Comparison of ENCODE assay signal across 8 cellular contexts in the genomic region with DNA sequence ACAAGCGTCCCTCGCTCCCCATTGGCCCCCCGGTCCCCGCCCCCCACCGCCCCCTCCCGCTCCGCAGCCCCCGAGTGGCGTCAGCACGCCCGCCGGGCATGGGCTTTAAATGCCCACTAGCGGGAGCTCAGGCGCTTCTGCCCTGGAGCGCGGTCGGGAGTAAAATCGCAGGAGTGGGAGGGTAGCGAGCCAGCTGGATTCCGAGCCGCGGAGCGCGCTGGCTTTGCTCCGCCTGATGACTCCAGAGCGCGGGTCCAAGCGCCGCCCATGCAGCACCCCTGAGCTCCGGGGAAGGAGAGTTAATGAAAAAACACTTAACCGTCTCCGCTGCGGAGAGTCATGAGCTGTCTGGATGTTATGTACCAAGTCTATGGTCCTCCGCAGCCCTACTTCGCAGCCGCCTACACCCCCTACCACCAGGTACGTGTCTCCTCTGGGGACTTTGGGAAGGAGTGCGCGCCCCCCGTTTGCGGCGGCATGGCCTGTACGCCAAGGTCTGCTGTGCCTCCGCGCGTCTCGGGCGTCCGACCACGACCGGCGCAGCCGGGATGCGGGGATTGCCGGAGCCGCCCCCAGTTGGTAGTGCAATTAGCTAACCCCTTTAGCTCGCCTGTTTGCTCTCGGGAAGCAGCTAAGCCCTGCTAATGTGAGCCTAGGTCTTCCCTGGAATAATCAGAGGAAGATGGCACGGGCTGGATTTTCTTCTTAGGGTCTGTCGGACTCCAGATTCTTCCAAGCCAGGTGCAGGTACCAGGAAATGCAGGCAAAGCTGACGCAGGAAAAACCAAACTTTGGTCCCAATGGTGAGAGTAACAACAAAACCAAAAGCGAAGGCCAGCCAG. TPM values are rescaled to one million over a fixed set of nuclear protein-coding genes. Genes with fewer than 3 reads are reported as not detected.
DNase-seq lines count a peak whose midpoint lies in the region; ATAC-seq, FAIRE-seq and TF ChIP-seq lines count a peak whose summit lies in the region.

A gene with protein sequence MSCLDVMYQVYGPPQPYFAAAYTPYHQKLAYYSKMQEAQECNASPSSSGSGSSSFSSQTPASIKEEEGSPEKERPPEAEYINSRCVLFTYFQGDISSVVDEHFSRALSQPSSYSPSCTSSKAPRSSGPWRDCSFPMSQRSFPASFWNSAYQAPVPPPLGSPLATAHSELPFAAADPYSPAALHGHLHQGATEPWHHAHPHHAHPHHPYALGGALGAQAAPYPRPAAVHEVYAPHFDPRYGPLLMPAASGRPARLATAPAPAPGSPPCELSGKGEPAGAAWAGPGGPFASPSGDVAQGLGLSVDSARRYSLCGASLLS (plus strand): TSS at position 134 of the 842 bp plus-strand sequence. CDS start 206 bp downstream, at position 340.

- H3K9me3 ChIP-seq in CD8-positive, alpha-beta memory T cell (ENCODE audit: low read length): no peaks in the 10 kb centered on the region
- H3K9me3 ChIP-seq in transverse colon: no peaks in the 10 kb centered on the region

- TF ChIP-seq POLR2A in transverse colon (IDR thresholded peaks at IDR 0.05) (no peak), GM12891 (IDR thresholded peaks at IDR 0.05; ENCODE audit: low read depth, low read length) (no peak)

- DNase-seq in CD8-positive, alpha-beta memory T cell: no peak
- peak; percentile 32 for DNase-seq in H4 (ENCODE audit: low spot score)
- peak; percentile 16 for DNase-seq in NCI-H82 treated with DMSO at 0.1 percent for 48 hours (lab: John Stamatoyannopoulos, UW; ENCODE audit: unreplicated experiment)
- no peak for DNase-seq in effector memory CD8-positive, alpha-beta T cell
- DNase-seq in medulla oblongata (ENCODE audit: extremely low spot score): peak; percentile 59
- peak; percentile 35 for DNase-seq in transverse colon
- DNase-seq in GM12891 (ENCODE audit: insufficient read length, low spot score): no peak
- no peak for DNase-seq in NCI-H128 (lab: John Stamatoyannopoulos, UW; ENCODE audit: unreplicated experiment)

- 4% methylated on average over 50 of the region's 62 CpGs; no CpG with 5 or more reads in 1 of the 2 donors for WGBS in transverse colon (ENCODE audit: low coverage in 1 of 2), 2 donors

- no peaks in the 10 kb centered on the region for H3K36me3 Mint-ChIP-seq in CD8-positive, alpha-beta memory T cell
- no peaks in the 10 kb centered on the region for H3K36me3 Mint-ChIP-seq in effector memory CD8-positive, alpha-beta T cell (ENCODE audit: insufficient read depth)

- in situ Hi-C loops in transverse colon (cut with MboI; ENCODE audit: low pct_ligation_motif_present in 1 of 4, low pct_unique_long_range_greater_than_20kb in 1 of 4, low sequenced_read_pairs in 3 of 4): no loop called here

- peaks cover 13 to 29% (median 16%) of the 10 kb centered on the region in 3 donors for H3K4me1 Mint-ChIP-seq in CD8-positive, alpha-beta memory T cell
- peaks cover 6 to 8% of the 10 kb centered on the region in 2 donors for H3K4me1 Mint-ChIP-seq in effector memory CD8-positive, alpha-beta T cell (ENCODE audit: low read depth in 2 of 2)

- POLR2A ChIA-PET in CD8-positive, alpha-beta memory T cell (lab: Charles Lee): no interaction called here

- H3K36me3 ChIP-seq in CD8-positive, alpha-beta memory T cell (ENCODE audit: insufficient read depth, low read length): no peaks in the 10 kb centered on the region
- no peaks in the 10 kb centered on the region for H3K36me3 ChIP-seq in transverse colon

- peaks cover 30% of the 10 kb centered on the region for H3K27me3 ChIP-seq in CD8-positive, alpha-beta memory T cell (ENCODE audit: insufficient read depth, low read length, poor library complexity, severe bottlenecking)
- H3K27me3 ChIP-seq in transverse colon: peaks cover 100% of the 10 kb centered on the region

- H3K4me1 ChIP-seq in CD8-positive, alpha-beta memory T cell (ENCODE audit: insufficient read depth, low read length): no peaks in the 10 kb centered on the region
- peaks cover 12 to 35% (median 29%) of the 10 kb centered on the region in 4 donors for H3K4me1 ChIP-seq in transverse colon

- H3K27me3 Mint-ChIP-seq in CD8-positive, alpha-beta memory T cell: peaks cover 66 to 77% of the 10 kb centered on the region in 2 donors
- H3K27me3 Mint-ChIP-seq in effector memory CD8-positive, alpha-beta T cell: peaks cover 78 to 85% of the 10 kb centered on the region in 2 donors

- H3K4me3 Mint-ChIP-seq in CD8-positive, alpha-beta memory T cell: peak within 1 kb of the TSS; percentile 52 to 87 (median 64)
- H3K4me3 Mint-ChIP-seq in effector memory CD8-positive, alpha-beta T cell: peak within 1 kb of the TSS; percentile 28 to 48

- no peak for FAIRE-seq in GM12891 (lab: Jason Lieb, UNC)

- CTCF ChIA-PET in CD8-positive, alpha-beta memory T cell (lab: Charles Lee): no interaction called here

- no peak for TF ChIP-seq EP300 in transverse colon (IDR thresholded peaks at IDR 0.05; ENCODE audit: low read depth)

- no peak for TF ChIP-seq CTCF in transverse colon (IDR thresholded peaks at IDR 0.05)

- no peak within 1 kb of the TSS for H3K27ac ChIP-seq in CD8-positive, alpha-beta memory T cell (ENCODE audit: low read depth, low read length)
- H3K27ac ChIP-seq in transverse colon: no peak within 1 kb of the TSS

- peaks cover 0 to 3% (median 0%) of the 10 kb centered on the region in 5 donors for H3K9me3 Mint-ChIP-seq in CD8-positive, alpha-beta memory T cell
- H3K9me3 Mint-ChIP-seq in effector memory CD8-positive, alpha-beta T cell: peaks cover 0 to 2% of the 10 kb centered on the region in 2 donors

- ATAC-seq in effector memory CD8-positive, alpha-beta T cell (replicated peaks): no peak

- intact Hi-C loops in transverse colon (cut with DNase I; ENCODE audit: low total_unique reads): no loop called here

- H3K27ac Mint-ChIP-seq in CD8-positive, alpha-beta memory T cell: no peak within 1 kb of the TSS
- no peak within 1 kb of the TSS for H3K27ac Mint-ChIP-seq in effector memory CD8-positive, alpha-beta T cell

- no peak within 1 kb of the TSS for H3K4me3 ChIP-seq in CD8-positive, alpha-beta memory T cell (ENCODE audit: low read length)
- H3K4me3 ChIP-seq in transverse colon: peak within 1 kb of the TSS; percentile 14 to 47 (median 29)

TF ChIP-seq in GM12891, 5 proteins besides CTCF, POLR2A, EP300 and RAD21:
- TF ChIP-seq POLR2AphosphoS5 (IDR thresholded peaks at IDR 0.05; ENCODE audit: low read depth, low read length) (no peak), POU2F2 (IDR thresholded peaks at IDR 0.05; ENCODE audit: low read depth, low read length) (no peak), SPI1 (IDR thresholded peaks at IDR 0.05; ENCODE audit: low read depth, low read length) (no peak), PAX5 (IDR thresholded peaks at IDR 0.05; ENCODE audit: insufficient read depth, low read length, severe bottlenecking) (no peak), TAF1 (IDR thresholded peaks at IDR 0.05; ENCODE audit: low read depth, low read length) (no peak)

RNA-seq across cellular contexts. Expression of the gene that starts here (rescaled TPM):
- not detected for total RNA-seq in CD8-positive, alpha-beta memory T cell
- not detected for polyA plus RNA-seq in CD8-positive, alpha-beta memory T cell
- total RNA-seq in H4 (2014; rRNA removed; shearing (Covaris generic)): 0.08 and 0.50 TPM in 2 replicates
- total RNA-seq in transverse colon: not detected
- polyA plus RNA-seq in GM12891 (2012; ENCODE audit: low read depth, missing spikeins): not detected

Comparison
In these comparisons a context has a peak if more than half of its experiments do, and no peak if none do; other contexts are left out.
1. Peak in DNase-seq in H4; RNA of the gene not detected or under 1 TPM.
2. Peak in DNase-seq and H3K4me3 ChIP-seq in transverse colon; RNA of the gene not detected or under 1 TPM.
3. DNase-seq: peak in NCI-H82 treated with DMSO at 0.1 percent for 48 hours (single experiment) and medulla oblongata (single experiment); none in CD8-positive, alpha-beta memory T cell (0 of 5), effector memory CD8-positive, alpha-beta T cell (0 of 3), GM12891 (single experiment) and NCI-H128 (single experiment).